Comparison of ENCODE assay signal across 10 cellular contexts in the genomic region with DNA sequence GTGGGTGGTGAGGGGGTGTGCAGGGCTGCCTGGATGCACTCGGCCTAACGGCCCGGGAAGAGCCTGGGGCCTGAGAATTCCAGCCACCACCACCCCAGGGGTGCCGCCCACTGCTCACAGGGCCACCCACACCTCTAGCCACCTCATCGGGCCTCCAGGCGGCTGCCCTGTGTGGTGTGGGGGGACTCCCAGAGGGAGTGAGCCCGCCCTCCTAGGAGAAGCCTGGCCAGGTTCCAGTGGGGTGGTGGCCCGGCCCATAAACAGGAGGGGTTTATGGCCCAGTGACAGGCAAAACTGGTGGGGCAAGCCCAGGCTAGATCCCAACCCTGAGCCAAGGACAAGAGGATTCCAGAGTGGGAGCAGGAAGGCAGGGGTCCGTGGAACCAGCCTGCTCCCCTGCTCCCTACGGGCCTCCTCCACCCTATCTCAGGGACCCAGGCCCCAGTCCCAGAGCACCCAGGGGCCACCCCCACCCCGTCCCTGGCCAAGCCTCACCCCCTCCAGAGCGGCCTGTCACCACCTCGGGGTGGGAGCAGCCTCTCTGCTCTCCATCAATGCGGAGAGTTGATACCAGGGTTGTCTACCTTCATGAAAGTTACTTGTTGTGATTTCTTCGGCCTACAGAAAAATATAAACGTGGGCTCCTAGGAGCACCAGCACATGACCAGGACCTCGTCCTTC. TPM values are rescaled to one million over a fixed set of nuclear protein-coding genes. Genes with fewer than 3 reads are reported as not detected.
DNase-seq lines count a peak whose midpoint lies in the region; ATAC-seq and TF ChIP-seq lines count a peak whose summit lies in the region.
"Had no signal": no experiment of that assay in that cellular context is flagged by ENCODE, and none has a peak within 500 bp of the region (broad histone marks: within the 10 kb centered on the region; RNA-seq: fewer than 3 reads in every experiment).

No MANE protein-coding gene starts in this region.

- DNase-seq in stimulated activated naive CD8-positive, alpha-beta T cell treated with anti-CD3 and anti-CD28 coated beads, Interleukin-15, amount 100 ng/mL, for 72 hours = no peak
- no peak for DNase-seq in stimulated activated naive CD8-positive, alpha-beta T cell treated with anti-CD3 and anti-CD28 coated beads, Interleukin-15, Interleukin-2, amounts not matched to agents 100 U/mL and 50 U/mL, for 24 hours
- no peak for DNase-seq in WTC11 (ENCODE audit: low spot score)
- peak; percentile 86 for DNase-seq in kidney glomerular epithelial cell (lab: John Stamatoyannopoulos, UW)
- no peak for DNase-seq in vagina (ENCODE audit: extremely low spot score in 2 of 2)
- no peak for DNase-seq in NCI-H1105 (lab: John Stamatoyannopoulos, UW)
- DNase-seq: NCI-H82 had no signal

- no peak overlapping the region for H3K27ac Mint-ChIP-seq in stimulated activated naive CD8-positive, alpha-beta T cell treated with anti-CD3 and anti-CD28 coated beads, Interleukin-15, amount 100 ng/mL, for 72 hours
- peak overlapping the region; percentile 92 for H3K27ac Mint-ChIP-seq in WTC11

- H3K4me3 Mint-ChIP-seq in stimulated activated naive CD8-positive, alpha-beta T cell treated with anti-CD3 and anti-CD28 coated beads, Interleukin-15, amount 100 ng/mL, for 72 hours = no peak overlapping the region
- no peak overlapping the region for H3K4me3 Mint-ChIP-seq in WTC11

- no peaks in the 10 kb centered on the region for H3K27me3 ChIP-seq in vagina

- peaks cover 0 to 8% of the 10 kb centered on the region in 2 donors for H3K9me3 Mint-ChIP-seq in stimulated activated naive CD8-positive, alpha-beta T cell treated with anti-CD3 and anti-CD28 coated beads, Interleukin-15, amount 100 ng/mL, for 72 hours
- H3K9me3 Mint-ChIP-seq in WTC11 = no peaks in the 10 kb centered on the region

- peak overlapping the region; percentile 26 for H3K27ac ChIP-seq in vagina
- H3K27ac ChIP-seq: parathyroid adenoma had no signal

- POLR2A ChIA-PET in WTC11 (lab: Charles Lee) = no interaction called here

- intact Hi-C loops in vagina (cut with DNase I) = no loop called here

- no peaks in the 10 kb centered on the region for H3K9me3 ChIP-seq in vagina

- ATAC-seq in stimulated activated naive CD8-positive, alpha-beta T cell treated with anti-CD3 and anti-CD28 coated beads, Interleukin-15, amount 100 ng/mL, for 72 hours = peak; percentile 13
- no peak for ATAC-seq in stimulated activated naive CD8-positive, alpha-beta T cell treated with anti-CD3 and anti-CD28 coated beads, Interleukin-15, Interleukin-2, amounts not matched to agents 100 U/mL and 50 U/mL, for 24 hours
- ATAC-seq in WTC11 = no peak
- ATAC-seq in GM19397 (IDR thresholded peaks at IDR 0.05; ENCODE audit: unreplicated experiment) = no peak
- no peak for ATAC-seq in GM19455 (IDR thresholded peaks at IDR 0.05; ENCODE audit: unreplicated experiment)

- no peaks in the 10 kb centered on the region for H3K27me3 Mint-ChIP-seq in stimulated activated naive CD8-positive, alpha-beta T cell treated with anti-CD3 and anti-CD28 coated beads, Interleukin-15, amount 100 ng/mL, for 72 hours
- H3K27me3 Mint-ChIP-seq in WTC11 (ENCODE audit: low read depth) = no peaks in the 10 kb centered on the region; the same call in 1 of the 2 replicates

- H3K4me1 Mint-ChIP-seq in stimulated activated naive CD8-positive, alpha-beta T cell treated with anti-CD3 and anti-CD28 coated beads, Interleukin-15, amount 100 ng/mL, for 72 hours = peaks cover 19% of the 10 kb centered on the region
- peaks cover 7% of the 10 kb centered on the region for H3K4me1 Mint-ChIP-seq in WTC11

- CTCF ChIA-PET in WTC11 (lab: Charles Lee) = interaction anchor here (1.2 kb wide), 1 partner anchor 90 kb away, joined by 3 read pairs; no protein-coding TSS in a partner anchor

- no peaks in the 10 kb centered on the region for H3K36me3 Mint-ChIP-seq in WTC11

- no peak overlapping the region for H3K4me3 ChIP-seq in vagina

- no peak for TF ChIP-seq CTCF in WTC11 (IDR thresholded peaks at IDR 0.05)
- TF ChIP-seq CTCF in vagina (IDR thresholded peaks at IDR 0.05) = no peak

- H3K4me1 ChIP-seq in vagina = peaks cover 34% of the 10 kb centered on the region
- H3K4me1 ChIP-seq: parathyroid adenoma had no signal

- no peaks in the 10 kb centered on the region for H3K36me3 ChIP-seq in vagina

- no peak for TF ChIP-seq POLR2A in vagina (IDR thresholded peaks at IDR 0.05)

TF ChIP-seq in WTC11, 78 proteins besides CTCF, POLR2A, EP300 and RAD21 (continues in another document):
- TF ChIP-seq ZNF219 (CRISPR knock-in tag; IDR thresholded peaks at IDR 0.05; ENCODE audit: borderline replicate concordance) (no peak), ZNF121 (CRISPR knock-in tag; IDR thresholded peaks at IDR 0.05) (no peak), FOXK1 (CRISPR knock-in tag; IDR thresholded peaks at IDR 0.05) (no peak), OVOL2 (CRISPR knock-in tag; IDR thresholded peaks at IDR 0.05; ENCODE audit: borderline replicate concordance) (no peak), CREM (CRISPR knock-in tag; IDR thresholded peaks at IDR 0.05) (no peak), PRDM15 (CRISPR knock-in tag; IDR thresholded peaks at IDR 0.05) (no peak), ZNF416 (CRISPR knock-in tag; IDR thresholded peaks at IDR 0.05) (no peak), ZNF232 (CRISPR knock-in tag; IDR thresholded peaks at IDR 0.05) (no peak), ZNF423 (CRISPR knock-in tag; IDR thresholded peaks at IDR 0.05) (no peak)
- TF ChIP-seq, protein P1, sequence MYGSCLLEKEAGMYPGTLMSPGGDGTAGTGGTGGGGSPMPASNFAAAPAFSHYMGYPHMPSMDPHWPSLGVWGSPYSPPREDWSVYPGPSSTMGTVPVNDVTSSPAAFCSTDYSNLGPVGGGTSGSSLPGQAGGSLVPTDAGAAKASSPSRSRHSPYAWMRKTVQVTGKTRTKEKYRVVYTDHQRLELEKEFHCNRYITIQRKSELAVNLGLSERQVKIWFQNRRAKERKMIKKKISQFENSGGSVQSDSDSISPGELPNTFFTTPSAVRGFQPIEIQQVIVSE (CRISPR knock-in tag; IDR thresholded peaks at IDR 0.05; ENCODE audit: borderline replicate concordance) = no peak
- TF ChIP-seq, protein P2, sequence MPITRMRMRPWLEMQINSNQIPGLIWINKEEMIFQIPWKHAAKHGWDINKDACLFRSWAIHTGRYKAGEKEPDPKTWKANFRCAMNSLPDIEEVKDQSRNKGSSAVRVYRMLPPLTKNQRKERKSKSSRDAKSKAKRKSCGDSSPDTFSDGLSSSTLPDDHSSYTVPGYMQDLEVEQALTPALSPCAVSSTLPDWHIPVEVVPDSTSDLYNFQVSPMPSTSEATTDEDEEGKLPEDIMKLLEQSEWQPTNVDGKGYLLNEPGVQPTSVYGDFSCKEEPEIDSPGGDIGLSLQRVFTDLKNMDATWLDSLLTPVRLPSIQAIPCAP (CRISPR knock-in tag; IDR thresholded peaks at IDR 0.05) = no peak
- TF ChIP-seq, protein P3, sequence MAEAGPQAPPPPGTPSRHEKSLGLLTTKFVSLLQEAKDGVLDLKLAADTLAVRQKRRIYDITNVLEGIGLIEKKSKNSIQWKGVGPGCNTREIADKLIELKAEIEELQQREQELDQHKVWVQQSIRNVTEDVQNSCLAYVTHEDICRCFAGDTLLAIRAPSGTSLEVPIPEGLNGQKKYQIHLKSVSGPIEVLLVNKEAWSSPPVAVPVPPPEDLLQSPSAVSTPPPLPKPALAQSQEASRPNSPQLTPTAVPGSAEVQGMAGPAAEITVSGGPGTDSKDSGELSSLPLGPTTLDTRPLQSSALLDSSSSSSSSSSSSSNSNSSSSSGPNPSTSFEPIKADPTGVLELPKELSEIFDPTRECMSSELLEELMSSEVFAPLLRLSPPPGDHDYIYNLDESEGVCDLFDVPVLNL (CRISPR knock-in tag; IDR thresholded peaks at IDR 0.05; ENCODE audit: borderline replicate concordance, low read depth) = no peak

RNA-seq across cellular contexts. Expression of gene PDGFA, which starts 20.2 kb away (rescaled TPM):
- total RNA-seq in WTC11 (2021) (114 to 131 TPM (median 129 TPM) in 3 replicates), vagina (31.2 TPM)
